23 cellular contexts compared by ENCODE assay signal in the genomic region with DNA sequence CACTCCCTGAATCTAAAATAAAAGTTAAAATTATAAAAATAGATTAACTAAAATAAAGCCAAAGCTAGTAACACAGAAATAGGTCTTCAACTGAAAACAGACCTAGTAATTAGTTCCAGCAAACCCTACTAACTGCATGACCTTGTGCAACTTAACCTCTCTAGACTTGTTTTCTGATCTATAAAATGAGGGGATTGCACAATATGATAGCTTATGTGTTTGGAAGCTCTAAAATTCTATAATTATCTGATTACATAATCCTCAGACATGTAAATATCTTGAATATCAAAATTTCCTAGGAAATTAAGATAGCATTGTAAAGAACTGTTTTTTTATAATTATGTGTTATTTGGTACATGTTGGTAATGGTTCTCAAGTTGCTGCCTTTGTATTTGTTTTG.
"Had no signal": no experiment of that assay in that cellular context is flagged by ENCODE, and none has a peak within 500 bp of the region (broad histone marks: within the 10 kb centered on the region; RNA-seq: fewer than 3 reads in every experiment).

No MANE protein-coding gene starts in this region.

- H3K27ac ChIP-seq: adrenal gland had no signal

- H3K36me3 ChIP-seq: adrenal gland, MG63 had no signal

- H3K4me3 Mint-ChIP-seq: activated CD8-positive, alpha-beta T cell treated with anti-CD3 and anti-CD28 coated beads, Interleukin-2, amount 10 ng/mL, durations not matched to agents 7 days and 5 days; activated naive CD8-positive, alpha-beta T cell treated with anti-CD3 and anti-CD28 coated beads, Interleukin-2, amount 10 ng/mL, durations not matched to agents 7 days and 5 days; WTC11 had no signal

- H3K36me3 Mint-ChIP-seq: WTC11 had no signal

- H3K4me2 ChIP-seq: SK-N-SH had no signal

- H3K27ac Mint-ChIP-seq: activated CD8-positive, alpha-beta T cell treated with anti-CD3 and anti-CD28 coated beads, Interleukin-2, amount 10 ng/mL, durations not matched to agents 7 days and 5 days; activated naive CD8-positive, alpha-beta T cell treated with anti-CD3 and anti-CD28 coated beads, Interleukin-2, amount 10 ng/mL, durations not matched to agents 7 days and 5 days; WTC11 had no signal

- H3K9me3 Mint-ChIP-seq: activated naive CD8-positive, alpha-beta T cell treated with anti-CD3 and anti-CD28 coated beads, Interleukin-2, amount 10 ng/mL, durations not matched to agents 7 days and 5 days had no signal

- H3K9me3 ChIP-seq: adrenal gland, MG63, SK-N-SH had no signal

- H3K4me1 Mint-ChIP-seq: activated naive CD8-positive, alpha-beta T cell treated with anti-CD3 and anti-CD28 coated beads, Interleukin-2, amount 10 ng/mL, durations not matched to agents 7 days and 5 days; WTC11 had no signal

- H3K4me3 ChIP-seq: adrenal gland, MG63 had no signal

- H3K27me3 Mint-ChIP-seq: activated naive CD8-positive, alpha-beta T cell treated with anti-CD3 and anti-CD28 coated beads, Interleukin-2, amount 10 ng/mL, durations not matched to agents 7 days and 5 days had no signal

- DNase-seq: activated CD4-positive, alpha-beta T cell treated with anti-CD3 and anti-CD28 coated beads for 48 hours; activated CD4-positive, alpha-beta T cell treated with anti-CD3 and anti-CD28 coated beads, Interleukin-2, amount 50 U/mL, for 4 hours; activated CD4-positive, CD25-positive, alpha-beta regulatory T cell treated with anti-CD3 and anti-CD28 coated beads, Interleukin-2, amount 50 U/mL, for 72 hours; activated CD8-positive, alpha-beta memory T cell treated with anti-CD3 and anti-CD28 coated beads, Interleukin-2, amount 50 U/mL, for 48 hours; activated CD8-positive, alpha-beta T cell treated with anti-CD3 and anti-CD28 coated beads, Interleukin-2, amount 10 ng/mL, durations not matched to agents 7 days and 5 days; activated naive CD4-positive, alpha-beta T cell treated with anti-CD3 and anti-CD28 coated beads, Interleukin-2, amount 50 U/mL, for 16 hours; activated naive CD8-positive, alpha-beta T cell treated with anti-CD3 and anti-CD28 coated beads, Interleukin-2, amount 10 ng/mL, durations not matched to agents 7 days and 5 days; activated T-cell treated with anti-CD3 and anti-CD28 coated beads, Interleukin-2, amount 50 U/mL, for 1 hour; adrenal gland; anterior cingulate cortex; cerebellar nuclear complex; KG1; MG63; NCI-H1048; NCI-H2029; NCI-H2107; NCI-H2171 treated with DMSO at 0.1 percent for 48 hours; NCI-H226; NCI-H526; NK-92 treated with Interleukin-12 subunit alpha and Interleukin-12 subunit beta, amount 100 ng/mL, for 24 hours; SK-N-SH; T-helper 1 cell had no signal

- H3K4me1 ChIP-seq: adrenal gland had no signal

- ATAC-seq: activated CD8-positive, alpha-beta T cell treated with anti-CD3 and anti-CD28 coated beads, Interleukin-2, amount 10 ng/mL, durations not matched to agents 7 days and 5 days; WTC11 had no signal

- H3K9ac ChIP-seq: SK-N-SH had no signal

- H3K27me3 ChIP-seq: adrenal gland had no signal
